Comparison of ENCODE assay signal across 8 cellular contexts in genomic region chr15:20356444-20357138, GRCh38.
DNase-seq lines count a peak whose midpoint lies in the region; ATAC-seq and TF ChIP-seq lines count a peak whose summit lies in the region.

No MANE protein-coding gene starts in this region.

- ATAC-seq in GM21447 (IDR thresholded peaks at IDR 0.05; ENCODE audit: unreplicated experiment): peak; percentile 45
- peak; percentile 20 to 40 for ATAC-seq in right cardiac atrium
- ATAC-seq in HG02571 (IDR thresholded peaks at IDR 0.05; ENCODE audit: unreplicated experiment): no peak

- H3K9me3 ChIP-seq in NT2/D1 (ENCODE audit: insufficient read depth, low read length): peaks cover 11% of the 10 kb centered on the region; the same call in 1 of the 2 replicates
- H3K9me3 ChIP-seq in right cardiac atrium (ENCODE audit: control insufficient read depth, low read length): no peaks in the 10 kb centered on the region

- H3K27me3 ChIP-seq in NT2/D1 (ENCODE audit: insufficient read depth, insufficient read length): peaks cover 30% of the 10 kb centered on the region
- H3K27me3 ChIP-seq in right cardiac atrium (ENCODE audit: control insufficient read depth, insufficient read depth): no peaks in the 10 kb centered on the region

- DNase-seq in AG10803 (ENCODE audit: low read depth) (no peak), NT2/D1 (ENCODE audit: low read depth, low spot score) (peak; percentile 72), right cardiac atrium (peak; percentile 59 to 77 (median 75)), dedifferentiated amniotic fluid mesenchymal stem cell (ENCODE audit: extremely low spot score) (no peak)
- peak; percentile 64 for DNase-seq in activated effector memory CD4-positive, alpha-beta T cell treated with Interleukin-2 at 50 U/mL for 16 hours
- peak; percentile 75 to 97 (median 77) for DNase-seq in stimulated activated CD4-positive, alpha-beta T cell treated with anti-CD3 and anti-CD28 coated beads, Interleukin-12 subunit alpha, Interleukin-12 subunit beta, amount 100 ng/mL, for 48 hours (ENCODE audit: low read depth in 2 of 3, low spot score in 1 of 3)

- H3K4me3 ChIP-seq in AG10803 (ENCODE audit: low read length) (no peak overlapping the region), NT2/D1 (ENCODE audit: insufficient read length, low read depth) (peak overlapping the region; percentile 33), right cardiac atrium (ENCODE audit: low read length) (no peak overlapping the region)

- H3K27ac ChIP-seq in right cardiac atrium (ENCODE audit: low read length): no peak overlapping the region

- peak; percentile 55 for TF ChIP-seq CTCF in AG10803 (conservative IDR thresholded peaks at IDR 0.05; ENCODE audit: low read length)

- intact Hi-C loops in right cardiac atrium (cut with DNase I): loop anchor here in 1 of 4 donors (5.0 kb wide), 2 partner anchors 46 to 1866 kb away; no protein-coding TSS in a partner anchor

- WGBS in right cardiac atrium: 65% methylated on average over 27 of the region's 27 CpGs

- H3K36me3 ChIP-seq in NT2/D1 (ENCODE audit: insufficient read depth, insufficient read length, low read length): no peaks in the 10 kb centered on the region

- H3K9ac ChIP-seq in NT2/D1 (ENCODE audit: insufficient read length, low read depth): peak overlapping the region; percentile 53

- H3K4me1 ChIP-seq in NT2/D1 (ENCODE audit: insufficient read depth, insufficient read length) (peaks cover 16% of the 10 kb centered on the region), right cardiac atrium (ENCODE audit: control insufficient read depth, insufficient read depth, low read length) (no peaks in the 10 kb centered on the region)

Comparison
In these comparisons a context has a peak if more than half of its experiments do, and no peak if none do; other contexts are left out.
1. DNase-seq: peak in NT2/D1 (single experiment), activated effector memory CD4-positive, alpha-beta T cell treated with Interleukin-2 at 50 U/mL for 16 hours (single experiment), right cardiac atrium (3 of 3) and stimulated activated CD4-positive, alpha-beta T cell treated with anti-CD3 and anti-CD28 coated beads, Interleukin-12 subunit alpha, Interleukin-12 subunit beta, amount 100 ng/mL, for 48 hours (3 of 3); none in AG10803 (single experiment) and dedifferentiated amniotic fluid mesenchymal stem cell (single experiment).